Comparison of ENCODE assay signal across 21 cellular contexts in the genomic region with DNA sequence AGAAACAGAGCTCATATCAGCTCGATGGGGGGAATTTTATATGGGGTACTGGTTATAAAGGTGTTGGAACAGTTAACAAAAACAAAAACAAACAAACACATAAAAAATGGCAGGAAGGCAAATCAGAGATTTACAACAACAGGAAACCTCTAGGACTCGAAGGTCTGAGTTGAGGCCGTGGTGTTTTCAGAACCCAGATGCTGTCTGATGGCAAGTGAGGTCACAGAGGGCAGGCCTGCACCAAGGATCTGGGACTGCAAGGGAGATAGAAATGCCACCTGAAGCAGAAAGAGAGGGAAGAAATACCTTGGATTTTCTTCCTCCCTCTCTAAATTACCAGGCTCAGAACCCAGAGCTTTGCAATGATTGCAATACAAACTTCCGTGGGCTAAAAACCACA.
DNase-seq lines count a peak whose midpoint lies in the region; ATAC-seq, FAIRE-seq and TF ChIP-seq lines count a peak whose summit lies in the region.
"Had no signal": no experiment of that assay in that cellular context is flagged by ENCODE, and none has a peak within 500 bp of the region (broad histone marks: within the 10 kb centered on the region; RNA-seq: fewer than 3 reads in every experiment).

No MANE protein-coding gene starts in this region.

- peaks cover 53 to 63% (median 63%) of the 10 kb centered on the region in 3 donors for H3K4me1 Mint-ChIP-seq in naive B cell
- no peaks in the 10 kb centered on the region for H3K4me1 Mint-ChIP-seq in CD14-positive monocyte
- H3K4me1 Mint-ChIP-seq: activated naive CD8-positive, alpha-beta T cell treated with anti-CD3 and anti-CD28 coated beads for 36 hours had no signal

- peak overlapping the region; percentile 67 to 95 (median 86) for H3K27ac Mint-ChIP-seq in naive B cell
- no peak overlapping the region for H3K27ac Mint-ChIP-seq in CD14-positive monocyte
- H3K27ac Mint-ChIP-seq: activated naive CD8-positive, alpha-beta T cell treated with anti-CD3 and anti-CD28 coated beads for 36 hours; dendritic cell treated with granulocyte-macrophage colony-stimulating factor and Interleukin-4, amounts not matched to agents 40 ng/mL and 50 ng/mL, for 4 days had no signal

- H3K9me3 Mint-ChIP-seq in naive B cell: no peaks in the 10 kb centered on the region
- peaks cover 0 to 3% (median 0%) of the 10 kb centered on the region in 7 donors for H3K9me3 Mint-ChIP-seq in CD14-positive monocyte
- H3K9me3 Mint-ChIP-seq: activated naive CD8-positive, alpha-beta T cell treated with anti-CD3 and anti-CD28 coated beads for 36 hours; activated T-cell treated with anti-CD3 and anti-CD28 coated beads, Interleukin-2, amount 50 U/mL, for 4 hours; dendritic cell treated with granulocyte-macrophage colony-stimulating factor and Interleukin-4, amounts not matched to agents 40 ng/mL and 50 ng/mL, for 4 days had no signal

- DNase-seq in naive B cell (no peak), omental fat pad (ENCODE audit: low spot score) (no peak), CD14-positive monocyte (ENCODE audit: low spot score) (no peak), frontal cortex (ENCODE audit: low spot score in 2 of 2) (no peak)
- DNase-seq: activated CD4-positive, alpha-beta T cell treated with anti-CD3 and anti-CD28 coated beads, Interleukin-2, amount 50 U/mL, for 1 hour; activated naive CD8-positive, alpha-beta T cell treated with anti-CD3 and anti-CD28 coated beads for 36 hours; activated T-cell treated with anti-CD3 and anti-CD28 coated beads, Interleukin-2, amount 50 U/mL, for 4 hours; brain microvascular endothelial cell; GF-D8; NCI-H1417; NCI-H2227 treated with DMSO at 0.1 percent for 48 hours; retina; SHP77 treated with DMSO at 0.1 percent for 48 hours; stimulated activated CD4-positive, alpha-beta T cell treated with anti-CD3 and anti-CD28 coated beads, Interleukin-15, amount 100 ng/mL, for 24 hours had no signal

- intact Hi-C loops in CD14-positive monocyte (cut with micrococcal nuclease): no loop called here

- no peak for TF ChIP-seq CTCF in omental fat pad (IDR thresholded peaks at IDR 0.05)
- no peak for TF ChIP-seq CTCF in CD14-positive monocyte (IDR thresholded peaks at IDR 0.05)

- H3K27me3 Mint-ChIP-seq in naive B cell (no peaks in the 10 kb centered on the region), CD14-positive monocyte (ENCODE audit: low read depth in 3 of 3) (no peaks in the 10 kb centered on the region)
- H3K27me3 Mint-ChIP-seq: activated naive CD8-positive, alpha-beta T cell treated with anti-CD3 and anti-CD28 coated beads for 36 hours; dendritic cell treated with granulocyte-macrophage colony-stimulating factor and Interleukin-4, amounts not matched to agents 40 ng/mL and 50 ng/mL, for 4 days had no signal

- H3K36me3 Mint-ChIP-seq in naive B cell: no peaks in the 10 kb centered on the region
- H3K36me3 Mint-ChIP-seq in CD14-positive monocyte: no peaks in the 10 kb centered on the region
- H3K36me3 Mint-ChIP-seq: activated naive CD8-positive, alpha-beta T cell treated with anti-CD3 and anti-CD28 coated beads for 36 hours had no signal

- H3K4me3 Mint-ChIP-seq in naive B cell (peak overlapping the region in 5 of 8 donors; percentile 23 to 71 (median 63)), CD14-positive monocyte (no peak overlapping the region)
- H3K4me3 Mint-ChIP-seq: activated naive CD8-positive, alpha-beta T cell treated with anti-CD3 and anti-CD28 coated beads for 36 hours; activated T-cell treated with anti-CD3 and anti-CD28 coated beads, Interleukin-2, amount 50 U/mL, for 4 hours; dendritic cell treated with granulocyte-macrophage colony-stimulating factor and Interleukin-4, amounts not matched to agents 40 ng/mL and 50 ng/mL, for 4 days; neural crest cell had no signal

- no peak for FAIRE-seq in frontal cortex (lab: Jason Lieb, UNC)
- FAIRE-seq: D721Med had no signal

- peak; percentile 58 for ATAC-seq in GM18909 (IDR thresholded peaks at IDR 0.05; ENCODE audit: poor library complexity, unreplicated experiment)
- ATAC-seq in GM21723 (IDR thresholded peaks at IDR 0.05; ENCODE audit: unreplicated experiment): peak; percentile 65
- ATAC-seq in HG03354 (IDR thresholded peaks at IDR 0.05; ENCODE audit: poor library complexity, severe bottlenecking, unreplicated experiment): peak; percentile 54
- peak in 1 of 2 donors; percentile 51 for ATAC-seq in naive B cell (ENCODE audit: low read depth in 2 of 2)
- no peak for ATAC-seq in esophagus mucosa
- no peak for ATAC-seq in omental fat pad (ENCODE audit: low FRiP score)
- ATAC-seq: activated T-cell treated with anti-CD3 and anti-CD28 coated beads, Interleukin-2, amount 50 U/mL, for 4 hours had no signal

Comparison
In these comparisons a context has a peak if more than half of its experiments do, and no peak if none do; other contexts are left out.
1. ATAC-seq: peak in GM18909 (single experiment), GM21723 (single experiment) and HG03354 (single experiment); none in esophagus mucosa (single experiment) and omental fat pad (single experiment).
2. H3K27ac Mint-ChIP-seq: peak in naive B cell (6 of 6); none in CD14-positive monocyte (0 of 7).
3. H3K4me3 Mint-ChIP-seq: peak in naive B cell (5 of 8); none in CD14-positive monocyte (0 of 2).